Comparison of ENCODE assay signal across 9 cellular contexts in the genomic region with DNA sequence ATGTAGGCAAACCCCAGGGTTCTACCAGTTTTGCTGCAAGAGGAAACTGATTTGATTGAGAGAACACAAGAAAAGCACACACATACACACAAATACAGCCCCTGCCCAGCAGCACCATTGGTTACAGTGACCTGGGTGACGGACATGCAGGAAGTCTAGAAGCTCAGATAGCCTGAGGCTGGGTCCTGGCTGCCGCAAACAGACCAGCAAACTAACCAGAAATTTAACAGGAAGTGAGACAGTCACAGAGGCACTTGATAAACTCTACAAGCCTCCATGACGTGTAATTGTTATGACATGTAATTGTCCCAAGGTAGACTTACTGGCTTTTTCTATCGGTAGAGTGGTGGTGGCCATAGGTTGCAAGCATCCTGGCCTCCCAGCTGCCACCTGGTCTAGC. TPM values are rescaled to one million over a fixed set of nuclear protein-coding genes. Genes with fewer than 3 reads are reported as not detected.
DNase-seq lines count a peak whose midpoint lies in the region; ATAC-seq lines count a peak whose summit lies in the region.
"Had no signal": no experiment of that assay in that cellular context is flagged by ENCODE, and none has a peak within 500 bp of the region (broad histone marks: within the 10 kb centered on the region; RNA-seq: fewer than 3 reads in every experiment).

No MANE protein-coding gene starts in this region.

- H3K27me3 Mint-ChIP-seq in naive B cell, result peaks cover under 1 to 17% (median 6%) of the 10 kb centered on the region in 3 donors

- H3K27ac Mint-ChIP-seq in naive B cell, result no peak overlapping the region

- H3K4me3 Mint-ChIP-seq in naive B cell, result peak overlapping the region in 1 of 8 donors; percentile 55

- H3K36me3 Mint-ChIP-seq in naive B cell, result peaks cover 5 to 7% of the 10 kb centered on the region in 2 donors

- ATAC-seq in naive B cell (ENCODE audit: low read depth in 2 of 2) (peak; percentile 42 to 53), GM18858 (IDR thresholded peaks at IDR 0.05; ENCODE audit: unreplicated experiment) (no peak)

- peaks cover 0 to 22% (median 10%) of the 10 kb centered on the region in 7 donors for H3K9me3 Mint-ChIP-seq in naive B cell

- peak; percentile 37 for DNase-seq in GDM1 (lab: John Stamatoyannopoulos, UW)
- DNase-seq in NCI-H69 (lab: John Stamatoyannopoulos, UW), result peak; percentile 83
- DNase-seq in amniotic stem cell (lab: John Stamatoyannopoulos, UW), result peak; percentile 10
- DNase-seq in naive B cell, result no peak
- no peak for DNase-seq in NCI-H2029 treated with DMSO at 0.1 percent for 48 hours (lab: John Stamatoyannopoulos, UW)
- no peak for DNase-seq in NCI-H2196 (lab: John Stamatoyannopoulos, UW; ENCODE audit: unreplicated experiment)
- no peak for DNase-seq in midbrain (lab: John Stamatoyannopoulos, UW)
- DNase-seq: NCI-H1930 had no signal

- H3K4me1 Mint-ChIP-seq in naive B cell, result peaks cover 0 to 3% (median 3%) of the 10 kb centered on the region in 3 donors

RNA-seq across cellular contexts. Expression of a gene that starts 58.9 kb away (rescaled TPM):
- polyA plus RNA-seq in naive B cell (ENCODE audit: low read depth in 6 of 6), result 1 to 10 TPM in 5 of 6 donors, not detected in 1; 1.1 to 4.9 (median 2.7) TPM

Comparison
In these comparisons a context has a peak if more than half of its experiments do, and no peak if none do; other contexts are left out.
1. DNase-seq: peak in GDM1 (single experiment), NCI-H69 (single experiment) and amniotic stem cell (single experiment); none in naive B cell (single experiment), NCI-H2029 treated with DMSO at 0.1 percent for 48 hours (single experiment), NCI-H2196 (single experiment) and midbrain (single experiment).